Comparison of ENCODE assay signal across 8 cellular contexts in genomic region chr1:38992450-38993111, GRCh38. TPM values are rescaled to one million over a fixed set of nuclear protein-coding genes. Genes with fewer than 3 reads are reported as not detected.
A peak's percentile ranks its signal among the peaks of the same experiment; 100 is the strongest.
DNase-seq lines count a peak whose midpoint lies in the region; ATAC-seq and TF ChIP-seq lines count a peak whose summit lies in the region.

No MANE protein-coding gene starts in this region.

- H3K9ac ChIP-seq in OCI-LY1 (ENCODE audit: low read length): peak overlapping the region; percentile 86

- H3K9me3 ChIP-seq in OCI-LY1 (ENCODE audit: low read length) (no peaks in the 10 kb centered on the region), esophagus squamous epithelium (no peaks in the 10 kb centered on the region)

- H3K36me3 ChIP-seq in OCI-LY1 (ENCODE audit: insufficient read depth, low read length): peaks cover 48% of the 10 kb centered on the region
- peaks cover 0 to 8% (median 0%) of the 10 kb centered on the region in 3 donors for H3K36me3 ChIP-seq in esophagus squamous epithelium

- TF ChIP-seq CTCF in GM12875 (IDR thresholded peaks at IDR 0.05; ENCODE audit: borderline replicate concordance, insufficient read depth, low read depth, low read length): no peak
- TF ChIP-seq CTCF in OCI-LY1 (IDR thresholded peaks at IDR 0.05; ENCODE audit: low read length): no peak
- no peak for TF ChIP-seq CTCF in esophagus squamous epithelium (IDR thresholded peaks at IDR 0.05)
- TF ChIP-seq CTCF in retinal pigment epithelial cell (conservative IDR thresholded peaks at IDR 0.05; ENCODE audit: low read depth, low read length): no peak

- H3K4me3 ChIP-seq in GM12875 (ENCODE audit: low read depth, low read length) (peak overlapping the region; percentile 73), OCI-LY1 (ENCODE audit: low read depth, low read length, poor library complexity, severe bottlenecking) (peak overlapping the region; percentile 94), esophagus squamous epithelium (peak overlapping the region; percentile 90 to 100 (median 96)), retinal pigment epithelial cell (ENCODE audit: low read length) (peak overlapping the region; percentile 93)

- H3K4me2 ChIP-seq in OCI-LY1 (ENCODE audit: low read length): peak overlapping the region; percentile 95

- WGBS in esophagus squamous epithelium, 2 donors: 21 to 24% methylated on average over 9 of the region's 9 CpGs

- H2AFZ ChIP-seq in OCI-LY1 (ENCODE audit: low read length): no peak overlapping the region

- intact Hi-C loops in esophagus squamous epithelium (cut with DNase I): no loop called here

- H3K9me2 ChIP-seq in OCI-LY1 (ENCODE audit: low read depth, low read length): no peaks in the 10 kb centered on the region

- DNase-seq in esophagus squamous epithelium (lab: John Stamatoyannopoulos, UW) (no peak), retinal pigment epithelial cell (ENCODE audit: low read depth) (no peak)

- H4K20me1 ChIP-seq in OCI-LY1 (ENCODE audit: insufficient read depth, low read length): no peaks in the 10 kb centered on the region; the same call in 1 of the 2 replicates

- ATAC-seq in HG02571 (IDR thresholded peaks at IDR 0.05; ENCODE audit: unreplicated experiment) (no peak), GM19463 (IDR thresholded peaks at IDR 0.05; ENCODE audit: unreplicated experiment) (no peak), HG02759 (IDR thresholded peaks at IDR 0.05; ENCODE audit: unreplicated experiment) (no peak), GM18909 (IDR thresholded peaks at IDR 0.05; ENCODE audit: poor library complexity, unreplicated experiment) (no peak)

- no peaks in the 10 kb centered on the region for H3F3A ChIP-seq in OCI-LY1 (ENCODE audit: insufficient read depth, low read length)

- peaks cover 49% of the 10 kb centered on the region for H3K79me2 ChIP-seq in OCI-LY1 (ENCODE audit: insufficient read depth, low read length)

- H3K27me3 ChIP-seq in OCI-LY1 (ENCODE audit: insufficient read depth, low read length): no peaks in the 10 kb centered on the region
- no peaks in the 10 kb centered on the region for H3K27me3 ChIP-seq in esophagus squamous epithelium

- peaks cover 37% of the 10 kb centered on the region for H3K4me1 ChIP-seq in OCI-LY1 (ENCODE audit: insufficient read depth, low read length, severe bottlenecking)
- H3K4me1 ChIP-seq in esophagus squamous epithelium: peaks cover 28 to 64% (median 30%) of the 10 kb centered on the region in 3 donors

- H3K27ac ChIP-seq in OCI-LY1 (ENCODE audit: low read depth, low read length, poor library complexity, severe bottlenecking) (peak overlapping the region; percentile 34), esophagus squamous epithelium (peak overlapping the region; percentile 95 to 99 (median 96))

- TF ChIP-seq POLR2A in esophagus squamous epithelium (IDR thresholded peaks at IDR 0.05): no peak

RNA-seq across cellular contexts. Expression of gene AKIRIN1, which starts 1.5 kb away (rescaled TPM):
- 10 to 100 TPM; 23.5 to 30.0 (median 27.1) TPM for total RNA-seq in esophagus squamous epithelium

RNA-seq across cellular contexts. Expression of gene NDUFS5, which starts 33.6 kb away (rescaled TPM):
- 100 to 1,000 TPM; 300 to 496 (median 418) TPM for total RNA-seq in esophagus squamous epithelium

RNA-seq across cellular contexts. Expression of gene RHBDL2, which starts 51.0 kb away (rescaled TPM):
- total RNA-seq in esophagus squamous epithelium: 10 to 100 TPM; 11.6 to 23.0 (median 17.4) TPM
